15 cellular contexts compared by ENCODE assay signal in genomic region chr11:69666261-69666660, GRCh38. TPM values are rescaled to one million over a fixed set of nuclear protein-coding genes. Genes with fewer than 3 reads are reported as not detected.
A peak's percentile ranks its signal among the peaks of the same experiment; 100 is the strongest.
DNase-seq lines count a peak whose midpoint lies in the region; ATAC-seq and TF ChIP-seq lines count a peak whose summit lies in the region.
"Had no signal": no experiment of that assay in that cellular context is flagged by ENCODE, and none has a peak within 500 bp of the region (broad histone marks: within the 10 kb centered on the region; RNA-seq: fewer than 3 reads in every experiment).

No MANE protein-coding gene starts in this region.

- H3K4me3 ChIP-seq in SK-N-MC (no peak overlapping the region), osteoblast (ENCODE audit: insufficient read depth, low read length) (no peak overlapping the region), upper lobe of right lung (no peak overlapping the region)

- DNase-seq in activated effector memory CD4-positive, alpha-beta T cell treated with anti-CD3 and anti-CD28 coated beads, Interleukin-2, amount 50 U/mL, for 16 hours: peak; percentile 55
- DNase-seq in activated effector memory CD4-positive, alpha-beta T cell treated with Interleukin-2 at 50 U/mL for 16 hours: no peak
- no peak for DNase-seq in SK-N-MC (ENCODE audit: low read depth, low spot score)
- peak; percentile 49 for DNase-seq in osteoblast (ENCODE audit: insufficient read length, low spot score, missing footprints)
- peak; percentile 39 for DNase-seq in upper lobe of right lung
- DNase-seq in activated naive CD4-positive, alpha-beta T cell treated with Interleukin-2 at 50 U/mL for 16 hours: no peak
- DNase-seq in NCI-H82 treated with DMSO at 0.1 percent for 48 hours (lab: John Stamatoyannopoulos, UW; ENCODE audit: unreplicated experiment): no peak
- DNase-seq: C1 segment of cervical spinal cord, DMS53 had no signal

- H3K36me3 ChIP-seq in SK-N-MC (ENCODE audit: insufficient read depth, low read length) (peaks cover 26% of the 10 kb centered on the region), osteoblast (ENCODE audit: insufficient read depth, low read length) (peaks cover 34% of the 10 kb centered on the region), upper lobe of right lung (peaks cover 69% of the 10 kb centered on the region)

- peaks cover 14% of the 10 kb centered on the region for H3K4me1 ChIP-seq in osteoblast (ENCODE audit: insufficient read depth, low read length)
- no peaks in the 10 kb centered on the region for H3K4me1 ChIP-seq in upper lobe of right lung

- ATAC-seq in upper lobe of right lung (no peak), GM18520 (IDR thresholded peaks at IDR 0.05; ENCODE audit: unreplicated experiment) (no peak)
- ATAC-seq: HCT116, HepG2 had no signal

- H3K27ac ChIP-seq in SK-N-MC (0 out of 2 replicates have a peak overlapping the region, but pooled peaks have one; percentile 49), osteoblast (ENCODE audit: low read depth, low read length) (no peak overlapping the region), upper lobe of right lung (no peak overlapping the region)

- intact Hi-C loops in upper lobe of right lung (cut with DNase I): no loop called here

- TF ChIP-seq CTCF in osteoblast (IDR thresholded peaks at IDR 0.05; ENCODE audit: extremely low read depth, low read depth, low read length) (no peak), upper lobe of right lung (IDR thresholded peaks at IDR 0.05) (no peak)

- H4K20me1 ChIP-seq in osteoblast (ENCODE audit: insufficient read depth, low read length): peaks cover 15% of the 10 kb centered on the region

- no peaks in the 10 kb centered on the region for H3K9me3 ChIP-seq in SK-N-MC (ENCODE audit: low read depth, low read length)
- H3K9me3 ChIP-seq in osteoblast (ENCODE audit: low read depth, low read length): no peaks in the 10 kb centered on the region
- H3K9me3 ChIP-seq in upper lobe of right lung: no peaks in the 10 kb centered on the region

- peaks cover 23% of the 10 kb centered on the region for H3K79me2 ChIP-seq in osteoblast (ENCODE audit: insufficient read depth, low read length)

- no peak overlapping the region for H3K4me2 ChIP-seq in osteoblast (ENCODE audit: insufficient read depth, low read length)

- H3K27me3 ChIP-seq in osteoblast (ENCODE audit: insufficient read depth, low read length): no peaks in the 10 kb centered on the region
- no peaks in the 10 kb centered on the region for H3K27me3 ChIP-seq in upper lobe of right lung

- H3K9ac ChIP-seq in SK-N-MC (ENCODE audit: insufficient read length): no peak overlapping the region

- H2AFZ ChIP-seq in osteoblast (ENCODE audit: low read length): no peak overlapping the region

RNA-seq across cellular contexts. Expression of gene LTO1, which starts 8.9 kb away (rescaled TPM):
- total RNA-seq in osteoblast (21.8 and 24.6 TPM in 2 replicates), upper lobe of right lung (25.7 TPM)

RNA-seq across cellular contexts. Expression of gene CCND1, which starts 25.3 kb away (rescaled TPM):
- total RNA-seq in osteoblast (187 and 237 TPM in 2 replicates), upper lobe of right lung (283 TPM)

RNA-seq across cellular contexts. Expression of gene FGF19, which starts 37.6 kb away (rescaled TPM):
- total RNA-seq in osteoblast (not detected in 2 replicates), upper lobe of right lung (not detected)
- total RNA-seq: A172; B cell; CD4-positive, alpha-beta T cell; HepG2 had no signal

Comparison
In these comparisons a context has a peak if more than half of its experiments do, and no peak if none do; other contexts are left out.
1. DNase-seq: peak in activated effector memory CD4-positive, alpha-beta T cell treated with anti-CD3 and anti-CD28 coated beads, Interleukin-2, amount 50 U/mL, for 16 hours (single experiment), osteoblast (single experiment) and upper lobe of right lung (single experiment); none in activated effector memory CD4-positive, alpha-beta T cell treated with Interleukin-2 at 50 U/mL for 16 hours (single experiment), SK-N-MC (single experiment), activated naive CD4-positive, alpha-beta T cell treated with Interleukin-2 at 50 U/mL for 16 hours (single experiment) and NCI-H82 treated with DMSO at 0.1 percent for 48 hours (single experiment).